In genomic region chr18:13583567-13584245, GRCh38 we compare ENCODE assay signal across 16 cellular contexts.
"Had no signal": no experiment of that assay in that cellular context is flagged by ENCODE, and none has a peak within 500 bp of the region (broad histone marks: within the 10 kb centered on the region; RNA-seq: fewer than 3 reads in every experiment).

No MANE protein-coding gene starts in this region.

- H3K27me3 ChIP-seq: ascending aorta, heart right ventricle, left lung, sigmoid colon had no signal

- H3K27ac Mint-ChIP-seq: activated naive CD8-positive, alpha-beta T cell treated with anti-CD3 and anti-CD28 coated beads, Interleukin-2, amount 50 U/mL, for 24 hours; stimulated activated naive CD8-positive, alpha-beta T cell treated with anti-CD3 and anti-CD28 coated beads, Interleukin-15, amount 100 ng/mL, for 72 hours had no signal

- H3K4me3 ChIP-seq: ascending aorta, coronary artery, heart right ventricle, left lung, prostate gland, sigmoid colon, thoracic aorta had no signal

- H3K27me3 Mint-ChIP-seq: activated CD8-positive, alpha-beta T cell treated with anti-CD3 and anti-CD28 coated beads for 36 hours; activated naive CD8-positive, alpha-beta T cell treated with anti-CD3 and anti-CD28 coated beads, Interleukin-2, amount 50 U/mL, for 24 hours; stimulated activated naive CD8-positive, alpha-beta T cell treated with anti-CD3 and anti-CD28 coated beads, Interleukin-15, amount 100 ng/mL, for 72 hours had no signal

- H3K9me3 Mint-ChIP-seq: activated CD8-positive, alpha-beta T cell treated with anti-CD3 and anti-CD28 coated beads for 36 hours; activated naive CD8-positive, alpha-beta T cell treated with anti-CD3 and anti-CD28 coated beads, Interleukin-2, amount 50 U/mL, for 24 hours; stimulated activated naive CD8-positive, alpha-beta T cell treated with anti-CD3 and anti-CD28 coated beads, Interleukin-15, amount 100 ng/mL, for 72 hours had no signal

- H3K4me1 ChIP-seq: prostate gland had no signal

- DNase-seq: activated CD8-positive, alpha-beta memory T cell treated with anti-CD3 and anti-CD28 coated beads, Interleukin-2, amount 50 U/mL, for 48 hours; activated CD8-positive, alpha-beta T cell treated with anti-CD3 and anti-CD28 coated beads for 36 hours; activated naive CD8-positive, alpha-beta T cell treated with anti-CD3 and anti-CD28 coated beads, Interleukin-2, amount 50 U/mL, for 24 hours; central memory CD4-positive, alpha-beta T cell; effector CD8-positive, alpha-beta T cell; heart right ventricle; left lung; mesenchymal stem cell; sigmoid colon; stimulated activated CD4-positive, alpha-beta T cell treated with anti-CD3 and anti-CD28 coated beads, Interleukin-12 subunit alpha, Interleukin-12 subunit beta, amount 100 ng/mL, for 4 hours; stimulated activated naive CD8-positive, alpha-beta T cell treated with anti-CD3 and anti-CD28 coated beads, Interleukin-15, amount 100 ng/mL, for 72 hours; T-helper 9 cell had no signal

- H3K9me3 ChIP-seq: ascending aorta, heart right ventricle, left lung, prostate gland, sigmoid colon, thoracic aorta had no signal

- H3K4me3 Mint-ChIP-seq: activated CD8-positive, alpha-beta T cell treated with anti-CD3 and anti-CD28 coated beads for 36 hours; activated naive CD8-positive, alpha-beta T cell treated with anti-CD3 and anti-CD28 coated beads, Interleukin-2, amount 50 U/mL, for 24 hours; stimulated activated naive CD8-positive, alpha-beta T cell treated with anti-CD3 and anti-CD28 coated beads, Interleukin-15, amount 100 ng/mL, for 72 hours had no signal

- H3K36me3 ChIP-seq: ascending aorta, heart right ventricle, left lung, prostate gland, sigmoid colon, thoracic aorta had no signal

- H3K27ac ChIP-seq: ascending aorta, coronary artery, left lung, prostate gland, sigmoid colon, thoracic aorta had no signal

- ATAC-seq: activated CD8-positive, alpha-beta T cell treated with anti-CD3 and anti-CD28 coated beads for 36 hours; activated naive CD8-positive, alpha-beta T cell treated with anti-CD3 and anti-CD28 coated beads, Interleukin-2, amount 50 U/mL, for 24 hours; left lung; stimulated activated naive CD8-positive, alpha-beta T cell treated with anti-CD3 and anti-CD28 coated beads, Interleukin-15, amount 100 ng/mL, for 72 hours had no signal
